ENCODE assay signal across 5 cellular contexts in the genomic region with DNA sequence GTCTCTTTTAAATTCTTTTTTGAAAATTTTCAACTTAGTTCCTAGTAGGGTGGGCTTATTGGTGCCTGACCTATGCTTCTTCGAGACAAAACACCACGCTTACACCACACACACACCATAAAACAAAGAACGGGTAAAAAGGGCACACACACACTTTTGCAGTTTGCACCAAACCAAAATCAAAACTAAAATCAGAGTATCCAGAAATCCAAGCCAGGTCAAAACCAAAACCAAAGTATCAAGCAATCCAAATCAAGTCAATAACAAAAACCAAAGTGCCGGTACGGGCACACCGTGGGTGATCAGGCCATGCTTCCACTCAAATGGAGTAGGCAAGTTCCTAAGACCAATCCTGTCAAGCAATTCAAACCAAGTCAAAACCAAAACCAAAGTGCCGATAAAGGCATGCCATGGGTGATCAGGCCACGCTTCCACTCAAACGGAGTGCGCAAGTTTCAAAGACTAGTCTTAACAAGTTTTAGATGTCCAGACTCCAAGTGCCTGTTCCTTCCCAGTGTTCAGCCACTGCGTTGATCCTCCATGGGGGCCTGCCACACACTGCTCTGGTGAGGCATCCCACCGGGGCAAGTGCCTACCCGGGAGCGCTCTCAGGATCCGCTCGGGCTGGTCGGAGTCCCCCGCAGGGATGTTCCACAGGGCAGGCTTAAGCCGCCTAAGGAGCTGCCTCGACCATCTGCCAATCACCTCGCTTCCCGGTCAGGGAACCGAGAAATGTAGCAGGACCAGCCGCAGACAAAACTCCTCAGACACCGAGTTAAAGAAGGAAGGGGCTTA.
DNase-seq lines count a peak whose midpoint lies in the region; ATAC-seq and TF ChIP-seq lines count a peak whose summit lies in the region.
"Not testable (repeated sequence)": the region's sequence is repeated elsewhere in the genome, so short reads cannot be mapped to it uniquely, and the experiment has no call there.

No MANE protein-coding gene starts in this region.

- H3K27me3 ChIP-seq in GM23338 (ENCODE audit: insufficient read depth); SU-DHL-6 (ENCODE audit: low read length); spleen (replicated peaks in 1 of 7): not testable (repeated sequence)

- H3K4me3 Mint-ChIP-seq in GM23338; central memory CD8-positive, alpha-beta T cell: not testable (repeated sequence)

- H3K27me3 Mint-ChIP-seq in GM23338 (ENCODE audit: insufficient read depth, low read depth, poor library complexity); central memory CD8-positive, alpha-beta T cell: not testable (repeated sequence)

- not testable (repeated sequence) for H3K27ac Mint-ChIP-seq in GM23338
- H3K27ac Mint-ChIP-seq in central memory CD8-positive, alpha-beta T cell (ENCODE audit: low read depth) = peak overlapping the region; percentile 6

- not testable (repeated sequence) for H3K4me1 ChIP-seq in GM23338 (ENCODE audit: insufficient read depth); spleen

- intact Hi-C loops in Right ventricle myocardium inferior (cut with DNase I); spleen (cut with DNase I; ENCODE audit: low total_unique reads): not testable (repeated sequence)

- not testable (repeated sequence) for TF ChIP-seq POLR2A in spleen (IDR thresholded peaks at IDR 0.05)

- H3K36me3 ChIP-seq in GM23338 (ENCODE audit: insufficient read depth); SU-DHL-6 (ENCODE audit: low read length); spleen: not testable (repeated sequence)

- not testable (repeated sequence) for H3F3A ChIP-seq in GM23338 (replicated peaks; ENCODE audit: low read depth); SU-DHL-6 (ENCODE audit: insufficient read depth)

- H3K9me2 ChIP-seq in GM23338 (ENCODE audit: insufficient read depth); SU-DHL-6 (replicated peaks; ENCODE audit: insufficient read depth, low read length): not testable (repeated sequence)

- H3K79me2 ChIP-seq in GM23338 (replicated peaks; ENCODE audit: insufficient read depth); SU-DHL-6 (ENCODE audit: insufficient read depth, low read length): not testable (repeated sequence)

- H3K4me1 Mint-ChIP-seq in GM23338; central memory CD8-positive, alpha-beta T cell: not testable (repeated sequence)

- H3K9ac ChIP-seq in SU-DHL-6 (ENCODE audit: low read length) = not testable (repeated sequence)

- not testable (repeated sequence) for H3K9me3 ChIP-seq in SU-DHL-6 (ENCODE audit: insufficient read depth, low read length); spleen

- H3K27ac ChIP-seq in GM23338 (ENCODE audit: low read depth); SU-DHL-6 (ENCODE audit: low read depth, low read length); spleen: not testable (repeated sequence)

- not testable (repeated sequence) for H3K9me3 Mint-ChIP-seq in GM23338; central memory CD8-positive, alpha-beta T cell

- 94 to 98% (median 96%) methylated on average over 14 to 15 of the region's 25 CpGs for WGBS in spleen, 5 donors

- H2AFZ ChIP-seq in GM23338 (peak overlapping the region; percentile 81), SU-DHL-6 (ENCODE audit: low read depth, low read length, severe bottlenecking) (peak overlapping the region; percentile 68)

- not testable (repeated sequence) for H4K20me1 ChIP-seq in GM23338 (replicated peaks; ENCODE audit: insufficient read depth); SU-DHL-6 (ENCODE audit: low read depth, low read length)

- not testable (repeated sequence) for ATAC-seq in GM23338; central memory CD8-positive, alpha-beta T cell (replicated peaks; ENCODE audit: extremely low read depth, poor library complexity, severe bottlenecking); Right ventricle myocardium inferior

- H3K4me3 ChIP-seq in GM23338; SU-DHL-6 (ENCODE audit: insufficient read depth, low read length, poor library complexity, severe bottlenecking); spleen: not testable (repeated sequence)

- not testable (repeated sequence) for DNase-seq in GM23338 (ENCODE audit: low spot score); central memory CD8-positive, alpha-beta T cell (ENCODE audit: low spot score in 2 of 2)
- peak; percentile 43 for DNase-seq in Right ventricle myocardium inferior (ENCODE audit: missing footprints)
- DNase-seq in spleen = peak; percentile 75

- not testable (repeated sequence) for H3K4me2 ChIP-seq in GM23338; SU-DHL-6 (ENCODE audit: low read depth, low read length, poor library complexity, severe bottlenecking)

- H3K36me3 Mint-ChIP-seq in GM23338 (ENCODE audit: low read depth); central memory CD8-positive, alpha-beta T cell (ENCODE audit: insufficient read depth): not testable (repeated sequence)

- not testable (repeated sequence) for TF ChIP-seq CTCF in GM23338 (conservative IDR thresholded peaks at IDR 0.05; ENCODE audit: low read depth in 2 of 2); SU-DHL-6 (IDR thresholded peaks at IDR 0.05; ENCODE audit: insufficient read depth, low read length, poor library complexity, severe bottlenecking); spleen (IDR thresholded peaks at IDR 0.05 in 8 of 11, conservative IDR thresholded peaks at IDR 0.05 in 3 of 11)
